ENCODE assay signal across 10 cellular contexts in genomic region chr15:100940785-100941379, GRCh38. TPM values are rescaled to one million over a fixed set of nuclear protein-coding genes. Genes with fewer than 3 reads are reported as not detected.
A peak's percentile ranks its signal among the peaks of the same experiment; 100 is the strongest.
DNase-seq lines count a peak whose midpoint lies in the region; ATAC-seq, FAIRE-seq and TF ChIP-seq lines count a peak whose summit lies in the region.
"Had no signal": no experiment of that assay in that cellular context is flagged by ENCODE, and none has a peak within 500 bp of the region (broad histone marks: within the 10 kb centered on the region; RNA-seq: fewer than 3 reads in every experiment).

No MANE protein-coding gene starts in this region.

- no peak for TF ChIP-seq CTCF in left lung (IDR thresholded peaks at IDR 0.05)

- H3K4me1 Mint-ChIP-seq in naive thymus-derived CD8-positive, alpha-beta T cell, result peaks cover 0 to 8% (median 0%) of the 10 kb centered on the region in 4 donors

- no peaks in the 10 kb centered on the region for H3K9me3 Mint-ChIP-seq in naive thymus-derived CD8-positive, alpha-beta T cell

- H3K36me3 Mint-ChIP-seq in naive thymus-derived CD8-positive, alpha-beta T cell, result no peaks in the 10 kb centered on the region

- peak; percentile 97 for FAIRE-seq in HTR-8/SVneo (lab: Jason Lieb, UNC)

- POLR2A ChIA-PET in naive thymus-derived CD8-positive, alpha-beta T cell (lab: Charles Lee), result no interaction called here

- intact Hi-C loops in left lung (cut with DNase I), result no loop called here

- peak; percentile 66 for ATAC-seq in GM18858 (IDR thresholded peaks at IDR 0.05; ENCODE audit: unreplicated experiment)
- ATAC-seq in HG02571 (IDR thresholded peaks at IDR 0.05; ENCODE audit: unreplicated experiment), result peak; percentile 76
- peak; percentile 70 for ATAC-seq in left lung
- ATAC-seq in naive thymus-derived CD8-positive, alpha-beta T cell, result no peak

- no peak overlapping the region for H3K27ac Mint-ChIP-seq in naive thymus-derived CD8-positive, alpha-beta T cell

- H3K27me3 ChIP-seq in left lung, result no peaks in the 10 kb centered on the region

- peaks cover 0 to 15% of the 10 kb centered on the region in 2 donors for H3K4me1 ChIP-seq in left lung

- H3K27ac ChIP-seq in left lung, result peak overlapping the region in 1 of 2 donors; percentile 38

- H3K9me3 ChIP-seq in left lung, result no peaks in the 10 kb centered on the region

- H3K36me3 ChIP-seq in left lung, result no peaks in the 10 kb centered on the region

- no peak overlapping the region for H3K4me3 Mint-ChIP-seq in naive thymus-derived CD8-positive, alpha-beta T cell

- DNase-seq in HTR-8/SVneo (ENCODE audit: insufficient read length, low spot score) (no peak), left lung (no peak), GM19240 (ENCODE audit: insufficient read length, low spot score) (no peak), NCI-H526 (lab: John Stamatoyannopoulos, UW) (no peak), superior temporal gyrus (ENCODE audit: extremely low spot score) (no peak)
- DNase-seq in naive thymus-derived CD8-positive, alpha-beta T cell, result no peak
- DNase-seq: NCI-H226; stimulated activated CD4-positive, alpha-beta T cell treated with anti-CD3 and anti-CD28 coated beads, Interleukin-4, amount 100 ng/mL, for 4 hours had no signal

- no peak overlapping the region for H3K4me3 ChIP-seq in left lung

- peaks cover 0 to 5% (median 0%) of the 10 kb centered on the region in 5 donors for H3K27me3 Mint-ChIP-seq in naive thymus-derived CD8-positive, alpha-beta T cell

RNA-seq across cellular contexts. Expression of gene LRRK1, which starts 21.7 kb away (rescaled TPM):
- 10 to 100 TPM; 23.1 to 24.2 TPM for total RNA-seq in left lung
- total RNA-seq in naive thymus-derived CD8-positive, alpha-beta T cell, result 1 to 10 TPM in 1 of 2 experiments, under 1 TPM in 1; 0.78 to 2.7 TPM
- not detected for polyA plus RNA-seq in naive thymus-derived CD8-positive, alpha-beta T cell

Comparison
In these comparisons a context has a peak if more than half of its experiments do, and no peak if none do; other contexts are left out.
1. ATAC-seq: peak in GM18858 (single experiment), HG02571 (single experiment) and left lung (single experiment); none in naive thymus-derived CD8-positive, alpha-beta T cell (0 of 2).
2. RNA of gene LRRK1, which starts 21.7 kb away (total RNA-seq): 23.1 to 24.2 TPM in left lung; 0.78 to 2.7 TPM in naive thymus-derived CD8-positive, alpha-beta T cell; every median in the first group is over 4 times any median in the second.